ENCODE assay signal across 11 cellular contexts in genomic region chr5:5405441-5405840, GRCh38.
"Had no signal": no experiment of that assay in that cellular context is flagged by ENCODE, and none has a peak within 500 bp of the region (broad histone marks: within the 10 kb centered on the region; RNA-seq: fewer than 3 reads in every experiment).

No MANE protein-coding gene starts in this region.

- H3K36me3 ChIP-seq: HAP-1 had no signal

- H3K4me1 ChIP-seq: HAP-1 had no signal

- H3K4me2 ChIP-seq: GM23338 had no signal

- FAIRE-seq: H1, H54 had no signal

- DNase-seq: GM23248, GOT3, H7, H9, HCEC 1CT, HFFc6 had no signal

- H3K4me3 ChIP-seq: GM23248, GM23338, HAP-1 had no signal

- H3K9me3 ChIP-seq: HAP-1 had no signal

- H3K9ac ChIP-seq: GM23248 had no signal

- H3K27ac ChIP-seq: GM23248 had no signal

- H2AFZ ChIP-seq: GM23248, GM23338 had no signal

- ATAC-seq: GM23338, HCT116 had no signal
